ENCODE assay signal across 1 cellular context in the genomic region with DNA sequence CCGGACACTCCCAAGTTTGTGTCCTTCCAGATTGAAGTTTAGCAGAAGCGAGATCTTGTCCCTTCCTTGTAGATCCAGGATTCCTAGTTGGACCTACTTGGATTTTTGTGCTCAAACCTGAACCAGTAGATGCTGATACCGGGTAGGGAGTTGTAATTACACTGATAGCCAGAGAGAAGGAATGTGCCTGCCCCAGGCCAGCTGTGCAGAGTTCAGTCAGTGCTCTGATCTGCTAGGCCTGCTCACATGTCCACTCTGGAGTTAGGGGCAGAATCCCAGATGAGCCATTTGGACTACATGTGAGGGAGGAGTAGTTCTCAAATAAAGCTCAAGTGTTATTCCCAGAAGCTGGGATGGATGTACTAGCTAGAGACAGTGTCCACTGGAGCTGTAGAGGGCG.
TF ChIP-seq lines count a peak whose summit lies in the region.

No MANE protein-coding gene starts in this region.

TF ChIP-seq in GM12891, 5 proteins besides CTCF, POLR2A, EP300 and RAD21:
- TF ChIP-seq TAF1 (IDR thresholded peaks at IDR 0.05; ENCODE audit: low read depth, low read length), result no peak
